Comparison of ENCODE assay signal across 1 cellular context in the genomic region with DNA sequence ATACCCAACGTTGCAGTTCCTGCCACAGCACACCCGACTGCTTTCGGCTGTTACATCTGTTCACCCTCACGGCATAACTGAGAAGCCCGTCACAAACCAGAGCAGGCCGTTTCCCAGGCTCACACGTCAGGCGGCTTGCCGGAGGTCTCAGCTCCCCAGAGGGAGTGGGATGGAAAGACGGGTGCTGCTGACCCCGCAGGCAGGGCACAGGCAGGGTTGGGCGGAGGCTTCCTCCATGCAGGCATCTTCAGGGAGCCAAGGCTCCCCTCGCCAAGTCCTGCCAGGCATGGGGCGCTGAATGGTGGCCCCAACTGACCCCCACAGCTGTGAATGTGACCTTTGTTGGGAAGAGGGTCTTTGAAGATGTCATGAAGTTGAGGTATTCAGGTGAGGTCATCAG.
TF ChIP-seq lines count a peak whose summit lies in the region.

No MANE protein-coding gene starts in this region.

TF ChIP-seq in H1, 55 proteins besides CTCF, POLR2A, EP300 and RAD21 (continued from another document):
- no peak for TF ChIP-seq BACH1 (IDR thresholded peaks at IDR 0.05; ENCODE audit: low read length)
- TF ChIP-seq, protein P1, sequence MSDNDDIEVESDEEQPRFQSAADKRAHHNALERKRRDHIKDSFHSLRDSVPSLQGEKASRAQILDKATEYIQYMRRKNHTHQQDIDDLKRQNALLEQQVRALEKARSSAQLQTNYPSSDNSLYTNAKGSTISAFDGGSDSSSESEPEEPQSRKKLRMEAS (IDR thresholded peaks at IDR 0.05), result no peak
